Comparison of ENCODE assay signal across 12 cellular contexts in the genomic region with DNA sequence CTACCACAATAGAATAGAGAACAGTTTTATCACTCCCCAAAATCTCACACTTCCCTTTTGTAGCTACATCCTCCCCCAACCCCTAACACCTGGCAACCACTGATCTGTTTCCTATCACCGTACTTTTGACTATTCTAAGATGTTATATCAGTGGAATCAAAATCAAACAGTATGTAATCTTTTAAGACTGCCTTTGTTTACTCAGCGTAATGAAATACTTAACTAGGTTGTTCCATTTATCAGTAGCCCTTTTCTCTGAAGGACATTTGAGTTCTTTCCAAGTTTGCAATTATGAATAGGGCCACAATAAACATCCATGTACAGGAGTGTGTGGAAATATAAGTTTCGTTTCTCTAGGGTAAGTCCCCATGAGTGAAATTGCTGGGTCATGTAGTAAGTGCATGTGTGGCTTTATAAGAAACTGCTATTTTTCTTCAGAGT.
DNase-seq lines count a peak whose midpoint lies in the region; ATAC-seq and TF ChIP-seq lines count a peak whose summit lies in the region.
"Had no signal": no experiment of that assay in that cellular context is flagged by ENCODE, and none has a peak within 500 bp of the region (broad histone marks: within the 10 kb centered on the region; RNA-seq: fewer than 3 reads in every experiment).

No MANE protein-coding gene starts in this region.

- H3K27ac Mint-ChIP-seq in activated naive CD4-positive, alpha-beta T cell treated with anti-CD3 and anti-CD28 coated beads, Interleukin-2, amount 10 ng/mL, durations not matched to agents 7 days and 5 days, result peak overlapping the region; percentile 98
- H3K27ac Mint-ChIP-seq in natural killer cell, result peak overlapping the region; percentile 10 to 29
- H3K27ac Mint-ChIP-seq: memory B cell had no signal

- H3K27ac ChIP-seq in RWPE1, result no peak overlapping the region
- H3K27ac ChIP-seq: testis had no signal

- no peak for TF ChIP-seq CTCF in natural killer cell (IDR thresholded peaks at IDR 0.05)
- TF ChIP-seq CTCF in RWPE1 (conservative IDR thresholded peaks at IDR 0.05; ENCODE audit: low read depth), result no peak

- peak; percentile 26 for DNase-seq in activated CD4-positive, alpha-beta T cell treated with anti-CD3 and anti-CD28 coated beads for 48 hours
- no peak for DNase-seq in activated CD4-positive, alpha-beta T cell treated with anti-CD3 and anti-CD28 coated beads, Interleukin-2, amount 50 U/mL, for 1 hour
- DNase-seq in KBM-7, result peak; percentile 6
- DNase-seq in activated naive CD4-positive, alpha-beta T cell treated with anti-CD3 and anti-CD28 coated beads, Interleukin-2, amount 10 ng/mL, durations not matched to agents 7 days and 5 days, result peak; percentile 68
- DNase-seq in natural killer cell, result no peak
- no peak for DNase-seq in RWPE1 (ENCODE audit: low spot score)
- DNase-seq in ureter (ENCODE audit: low spot score), result no peak
- DNase-seq: endodermal cell, NCI-H510A, testis had no signal

- intact Hi-C loops in natural killer cell (cut with micrococcal nuclease), result loop anchor here (5.0 kb wide), 1 partner anchor 45 kb away; no protein-coding TSS in a partner anchor

- peak overlapping the region; percentile 68 for H3K4me3 Mint-ChIP-seq in activated naive CD4-positive, alpha-beta T cell treated with anti-CD3 and anti-CD28 coated beads, Interleukin-2, amount 10 ng/mL, durations not matched to agents 7 days and 5 days
- peak overlapping the region; percentile 43 for H3K4me3 Mint-ChIP-seq in natural killer cell
- H3K4me3 Mint-ChIP-seq: endodermal cell, memory B cell had no signal

- in situ Hi-C loops in KBM-7 (cut with MboI; ENCODE audit: low pct_unique_long_range_greater_than_20kb, low sequenced_read_pairs), result no loop called here

- POLR2A ChIA-PET in RWPE1 (lab: Yijun Ruan, JAX; ENCODE audit: low non-redundant PET), result no interaction called here

- ATAC-seq in natural killer cell (peak; percentile 24 to 60 (median 43)), HG02798 (IDR thresholded peaks at IDR 0.05; ENCODE audit: poor library complexity, unreplicated experiment) (no peak)

- H3K4me1 Mint-ChIP-seq in activated naive CD4-positive, alpha-beta T cell treated with anti-CD3 and anti-CD28 coated beads, Interleukin-2, amount 10 ng/mL, durations not matched to agents 7 days and 5 days, result peaks cover 81% of the 10 kb centered on the region
- H3K4me1 Mint-ChIP-seq in natural killer cell, result peaks cover 43 to 47% of the 10 kb centered on the region in 2 donors

- CTCF ChIA-PET in activated naive CD4-positive, alpha-beta T cell treated with anti-CD3 and anti-CD28 coated beads, Interleukin-2, amount 10 ng/mL, durations not matched to agents 7 days and 5 days (lab: Charles Lee), result interaction anchor here (0.9 kb wide), 1 partner anchor 64 kb away, joined by 3 read pairs; no protein-coding TSS in a partner anchor
- CTCF ChIA-PET in RWPE1 (lab: Yijun Ruan, JAX), result no interaction called here

- H3K27me3 Mint-ChIP-seq in activated naive CD4-positive, alpha-beta T cell treated with anti-CD3 and anti-CD28 coated beads, Interleukin-2, amount 10 ng/mL, durations not matched to agents 7 days and 5 days, result no peaks in the 10 kb centered on the region
- H3K27me3 Mint-ChIP-seq in natural killer cell (ENCODE audit: low read depth in 2 of 2), result peaks cover 0 to 14% of the 10 kb centered on the region in 2 donors

- peaks cover 35% of the 10 kb centered on the region for H3K9me3 Mint-ChIP-seq in activated naive CD4-positive, alpha-beta T cell treated with anti-CD3 and anti-CD28 coated beads, Interleukin-2, amount 10 ng/mL, durations not matched to agents 7 days and 5 days
- no peaks in the 10 kb centered on the region for H3K9me3 Mint-ChIP-seq in natural killer cell

- H3K36me3 Mint-ChIP-seq in activated naive CD4-positive, alpha-beta T cell treated with anti-CD3 and anti-CD28 coated beads, Interleukin-2, amount 10 ng/mL, durations not matched to agents 7 days and 5 days, result peaks cover 55% of the 10 kb centered on the region
- H3K36me3 Mint-ChIP-seq in natural killer cell, result no peaks in the 10 kb centered on the region
- H3K36me3 Mint-ChIP-seq: memory B cell had no signal

Comparison
In these comparisons a context has a peak if more than half of its experiments do, and no peak if none do; other contexts are left out.
1. DNase-seq: peak in activated CD4-positive, alpha-beta T cell treated with anti-CD3 and anti-CD28 coated beads for 48 hours (single experiment), KBM-7 (single experiment) and activated naive CD4-positive, alpha-beta T cell treated with anti-CD3 and anti-CD28 coated beads, Interleukin-2, amount 10 ng/mL, durations not matched to agents 7 days and 5 days (single experiment); none in activated CD4-positive, alpha-beta T cell treated with anti-CD3 and anti-CD28 coated beads, Interleukin-2, amount 50 U/mL, for 1 hour (single experiment), natural killer cell (single experiment), RWPE1 (single experiment) and ureter (single experiment).